Comparison of ENCODE assay signal across 8 cellular contexts in the genomic region with DNA sequence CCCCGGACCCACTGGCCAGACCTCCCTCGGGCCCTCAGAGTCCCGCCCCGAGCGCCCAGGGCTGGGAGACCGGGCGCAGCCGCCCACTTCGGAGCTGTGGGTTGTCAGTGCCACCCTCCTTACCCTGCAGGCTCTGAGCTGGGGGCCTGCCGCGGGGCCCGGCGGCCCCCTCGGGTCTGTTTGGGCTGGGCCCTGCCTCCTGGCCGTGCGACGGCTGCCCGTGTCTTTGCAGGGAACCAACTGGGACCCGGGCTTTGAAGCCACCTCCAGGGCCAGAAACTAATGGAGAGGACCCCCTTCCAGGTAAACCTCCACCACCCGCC. TPM values are rescaled to one million over a fixed set of nuclear protein-coding genes. Genes with fewer than 3 reads are reported as not detected.
DNase-seq lines count a peak whose midpoint lies in the region; ATAC-seq, FAIRE-seq and TF ChIP-seq lines count a peak whose summit lies in the region.

No MANE protein-coding gene starts in this region.

- intact Hi-C loops in pancreas (cut with DNase I), result no loop called here

- no peaks in the 10 kb centered on the region for H3K9me2 ChIP-seq in DOHH2 (replicated peaks; ENCODE audit: control insufficient read depth, low read length)

- H3K4me2 ChIP-seq in DOHH2 (ENCODE audit: low read length), result peak overlapping the region; percentile 95
- peak overlapping the region; percentile 95 for H3K4me2 ChIP-seq in KMS-11

- H4K20me1 ChIP-seq in DOHH2 (ENCODE audit: control insufficient read depth, insufficient read depth, low read depth, low read length), result no peaks in the 10 kb centered on the region
- no peaks in the 10 kb centered on the region for H4K20me1 ChIP-seq in KMS-11 (ENCODE audit: insufficient read depth)

- H3K4me1 ChIP-seq in DOHH2 (ENCODE audit: control insufficient read depth, low read length), result peaks cover 44% of the 10 kb centered on the region
- peaks cover 18% of the 10 kb centered on the region for H3K4me1 ChIP-seq in KMS-11 (ENCODE audit: low read depth, poor library complexity, severe bottlenecking)
- H3K4me1 ChIP-seq in duodenal mucosa (ENCODE audit: control insufficient read depth in 1 of 2, insufficient read depth in 2 of 2, low read length in 2 of 2), result peaks cover 2 to 12% of the 10 kb centered on the region in 2 donors
- H3K4me1 ChIP-seq in pancreas, result peaks cover 0 to 8% (median 0%) of the 10 kb centered on the region in 3 donors

- H3K36me3 ChIP-seq in DOHH2 (ENCODE audit: control insufficient read depth, low read length) (peaks cover 57% of the 10 kb centered on the region), KMS-11 (ENCODE audit: insufficient read depth) (peaks cover 3% of the 10 kb centered on the region; the same call in 1 of the 2 replicates), duodenal mucosa (ENCODE audit: control insufficient read depth in 1 of 2, insufficient read depth in 2 of 2, low read length in 2 of 2) (peaks cover 0 to 21% of the 10 kb centered on the region in 2 donors), pancreas (no peaks in the 10 kb centered on the region)

- H3K9me3 ChIP-seq in DOHH2 (ENCODE audit: control insufficient read depth, insufficient read depth, low read length) (no peaks in the 10 kb centered on the region), duodenal mucosa (ENCODE audit: control insufficient read depth in 1 of 2, low read length in 2 of 2) (no peaks in the 10 kb centered on the region), pancreas (no peaks in the 10 kb centered on the region)

- H3K27me3 ChIP-seq in DOHH2 (ENCODE audit: control insufficient read depth, low read length) (no peaks in the 10 kb centered on the region), KMS-11 (ENCODE audit: insufficient read depth, low read depth) (no peaks in the 10 kb centered on the region), duodenal mucosa (ENCODE audit: control insufficient read depth in 1 of 2, insufficient read depth in 2 of 2, low read length in 2 of 2) (no peaks in the 10 kb centered on the region), pancreas (no peaks in the 10 kb centered on the region)

- H3K4me3 ChIP-seq in DOHH2 (ENCODE audit: low read length), result peak overlapping the region; percentile 78
- H3K4me3 ChIP-seq in KMS-11 (IDR thresholded peaks at IDR 0.05; ENCODE audit: insufficient read depth, low read depth, low read length), result no peak overlapping the region
- peak overlapping the region; percentile 81 to 86 for H3K4me3 ChIP-seq in duodenal mucosa (ENCODE audit: low read depth in 1 of 2, low read length in 2 of 2)
- peak overlapping the region in 3 of 4 donors; percentile 16 to 67 (median 42) for H3K4me3 ChIP-seq in pancreas

- peak in 1 of 4 donors; percentile 2 for ATAC-seq in pancreas
- ATAC-seq in HG03354 (IDR thresholded peaks at IDR 0.05; ENCODE audit: poor library complexity, severe bottlenecking, unreplicated experiment), result no peak

- 2 to 4% methylated on average over 13 to 20 of the region's 20 CpGs for WGBS in pancreas, 2 donors

- FAIRE-seq in pancreas (lab: Jason Lieb, UNC), result no peak

- H3K9ac ChIP-seq in KMS-11 (peak overlapping the region; percentile 53; the same call in 1 of the 2 replicates), duodenal mucosa (ENCODE audit: low read depth in 1 of 2, low read length in 2 of 2) (no peak overlapping the region)

- peak overlapping the region; percentile 68; the same call in 1 of the 2 replicates for H2AFZ ChIP-seq in KMS-11 (ENCODE audit: low read depth)

- H3K27ac ChIP-seq in DOHH2 (ENCODE audit: low read depth, low read length) (peak overlapping the region; percentile 38), KMS-11 (no peak overlapping the region), duodenal mucosa (ENCODE audit: low read depth, low read length) (no peak overlapping the region), pancreas (no peak overlapping the region)

- TF ChIP-seq CTCF in DOHH2 (IDR thresholded peaks at IDR 0.05; ENCODE audit: low read depth, low read length, poor library complexity, severe bottlenecking), result no peak
- TF ChIP-seq CTCF in KMS-11 (conservative IDR thresholded peaks at IDR 0.05; ENCODE audit: low read depth, low read length), result no peak
- no peak for TF ChIP-seq CTCF in pancreas (IDR thresholded peaks at IDR 0.05)

- H3K79me2 ChIP-seq in DOHH2 (ENCODE audit: control insufficient read depth, low read length) (peaks cover 21% of the 10 kb centered on the region), KMS-11 (ENCODE audit: insufficient read depth, low read depth) (0 out of 2 replicates have a peak, but pooled peaks cover 6% of the 10 kb centered on the region)

- no peak for DNase-seq in pancreas
- DNase-seq in activated CD8-positive, alpha-beta memory T cell treated with anti-CD3 and anti-CD28 coated beads, Interleukin-2, amount 50 U/mL, for 48 hours, result no peak
- no peak for DNase-seq in NCI-H1694 (lab: John Stamatoyannopoulos, UW)
- no peak for DNase-seq in ecto neural progenitor cell (ENCODE audit: low spot score)

- H3F3A ChIP-seq in DOHH2 (ENCODE audit: control insufficient read depth, insufficient read depth), result peaks cover 21% of the 10 kb centered on the region

RNA-seq across cellular contexts. Expression of gene TEDC2, which starts 0.4 kb away (rescaled TPM):
- total RNA-seq in pancreas, result under 1 TPM in 5 of 6 donors, not detected in 1; 0.16 to 0.82 (median 0.76) TPM
- polyA plus RNA-seq in pancreas, result 1 to 10 TPM; 1.1 to 1.4 TPM

RNA-seq across cellular contexts. Expression of gene NTN3, which starts 10.7 kb away (rescaled TPM):
- total RNA-seq in pancreas, result under 1 TPM in 3 of 6 donors, not detected in 3; 0.09 to 0.22 (median 0.20) TPM
- polyA plus RNA-seq in pancreas, result under 1 TPM; 0.07 to 0.08 TPM

RNA-seq across cellular contexts. Expression of gene TBC1D24, which starts 14.6 kb away (rescaled TPM):
- 10 to 100 TPM; 16.8 to 23.7 (median 19.7) TPM for total RNA-seq in pancreas
- polyA plus RNA-seq in pancreas, result 10 to 100 TPM; 10.8 to 16.0 TPM

RNA-seq across cellular contexts. Expression of gene CCNF, which starts 31.1 kb away (rescaled TPM):
- total RNA-seq in pancreas, result 1 to 10 TPM in 4 of 6 donors, under 1 TPM in 2; 0.69 to 2.6 (median 1.3) TPM
- under 1 TPM; 0.77 to 0.91 TPM for polyA plus RNA-seq in pancreas

RNA-seq across cellular contexts. Expression of gene ATP6V0C, which starts 53.4 kb away (rescaled TPM):
- total RNA-seq in pancreas, result 10 to 100 TPM; 39.9 to 92.3 (median 66.8) TPM
- polyA plus RNA-seq in pancreas, result 100 to 1,000 TPM in 1 of 2 donors, 10 to 100 TPM in 1; 59.8 to 124 TPM
